ENCODE assay signal across 8 cellular contexts in genomic region chr5:176537608-176538504, GRCh38. TPM values are rescaled to one million over a fixed set of nuclear protein-coding genes. Genes with fewer than 3 reads are reported as not detected.
DNase-seq lines count a peak whose midpoint lies in the region; ATAC-seq, FAIRE-seq and TF ChIP-seq lines count a peak whose summit lies in the region.

No MANE protein-coding gene starts in this region.

- no peaks in the 10 kb centered on the region; a peak in 1 of 7 replicates for H3K27me3 ChIP-seq in H1 (replicated peaks in 1 of 4; ENCODE audit: control insufficient read depth in 3 of 4, extremely low read depth in 1 of 4, insufficient read depth in 3 of 4, low read length in 3 of 4)

- H2AFZ ChIP-seq in H1 (ENCODE audit: low read length): peak overlapping the region; percentile 72; the same call in 1 of the 2 replicates

- H3K4me3 ChIP-seq in H1 (ENCODE audit: extremely low read depth in 1 of 4, insufficient read depth in 2 of 4, low read depth in 3 of 4, low read length in 4 of 4): peak overlapping the region; percentile 83 to 98 (median 93)

- peaks cover 17 to 19% of the 10 kb centered on the region in 2 experiments for H4K20me1 ChIP-seq in H1 (replicated peaks in 1 of 2; ENCODE audit: control insufficient read depth in 1 of 2, insufficient read depth in 2 of 2, low read length in 2 of 2)

- H3K14ac ChIP-seq in H1 (ENCODE audit: insufficient read length): no peak overlapping the region

- H3K23ac ChIP-seq in H1 (ENCODE audit: insufficient read length): no peak overlapping the region

- peak overlapping the region; percentile 75; the same call in 1 of the 2 replicates for H2BK15ac ChIP-seq in H1 (ENCODE audit: low read length)

- H3K27me3 Mint-ChIP-seq in memory B cell: no peaks in the 10 kb centered on the region

- peak overlapping the region; percentile 95 for H3K4ac ChIP-seq in H1 (replicated peaks; ENCODE audit: insufficient read length, low read depth, low read length)

- H3K36me3 Mint-ChIP-seq in memory B cell: peaks cover 4% of the 10 kb centered on the region

- H4K5ac ChIP-seq in H1 (ENCODE audit: insufficient read length, low read depth, low read length): peak overlapping the region; percentile 80

- H3K4me2 ChIP-seq in H1 (ENCODE audit: insufficient read depth in 1 of 2, low read depth in 2 of 2, low read length in 2 of 2): peak overlapping the region; percentile 90 to 98

- peaks cover 49% of the 10 kb centered on the region for H3K4me1 Mint-ChIP-seq in memory B cell

- peak; percentile 87 for DNase-seq in COLO829 (ENCODE audit: low spot score)
- DNase-seq in HUDEP-2 (lab: John Stamatoyannopoulos, UW; ENCODE audit: unreplicated experiment in 76 of 76): peak in 75 of 76 experiments; percentile 86 to 98 (median 96)
- DNase-seq in NOMO-1 treated with dmso at 0.1 percent for 144 hours (lab: John Stamatoyannopoulos, UW; ENCODE audit: unreplicated experiment): peak; percentile 100
- DNase-seq in activated CD8-positive, alpha-beta memory T cell treated with anti-CD3 and anti-CD28 coated beads, Interleukin-2, amount 50 U/mL, for 1 hour (ENCODE audit: extremely low read depth): peak; percentile 97
- peak; percentile 89 to 98 for DNase-seq in H1 (ENCODE audit: low read depth in 1 of 2, low spot score in 2 of 2)
- DNase-seq in memory B cell (ENCODE audit: low spot score in 2 of 2): peak; percentile 95
- peak; percentile 92 for DNase-seq in stimulated activated CD8-positive, alpha-beta memory T cell treated with anti-CD3 and anti-CD28 coated beads, Interleukin-12 subunit alpha, Interleukin-12 subunit beta, amount 100 ng/mL, for 24 hours (ENCODE audit: extremely low read depth)

- FAIRE-seq in H1 (lab: Jason Lieb, UNC): peak; percentile 42

- 4% methylated on average over 48 of the region's 48 CpGs; no CpG with 5 or more reads in 1 of the 2 experiments for WGBS in H1 (ENCODE audit: extremely low coverage in 1 of 2, insufficient coverage in 1 of 2, insufficient read length in 1 of 2, insufficient replicate concordance in 2 of 2, low coverage in 1 of 2, low lambda C conversion rate in 2 of 2, missing lambda C conversion rate in 1 of 2), 2 experiments

- peaks cover 13 to 38% (median 35%) of the 10 kb centered on the region in 4 experiments for H3K4me1 ChIP-seq in H1 (replicated peaks in 1 of 4; ENCODE audit: control insufficient read depth in 3 of 4, insufficient read depth in 4 of 4, low read length in 3 of 4)

- H2BK5ac ChIP-seq in H1 (ENCODE audit: low read depth, low read length): peak overlapping the region; percentile 98

- H3K79me2 ChIP-seq in H1 (ENCODE audit: control insufficient read depth in 1 of 2, insufficient read depth in 2 of 2, low read length in 2 of 2): peaks cover 35 to 39% of the 10 kb centered on the region in 2 experiments

- H3K27ac ChIP-seq in H1 (ENCODE audit: low read depth, low read length): peak overlapping the region; percentile 97

- H3K23me2 ChIP-seq in H1 (ENCODE audit: low read depth, low read length): peaks cover 16% of the 10 kb centered on the region

- H3K79me1 ChIP-seq in H1 (ENCODE audit: low read depth, low read length): peaks cover 8% of the 10 kb centered on the region

- peaks cover under 1 to 17% (median 5%) of the 10 kb centered on the region in 4 experiments; a peak in 6 of 8 replicates for H3K36me3 ChIP-seq in H1 (ENCODE audit: control insufficient read depth in 2 of 4, insufficient read depth in 4 of 4, low read length in 3 of 4)

- peak overlapping the region; percentile 73 to 95 (median 89) for H3K9ac ChIP-seq in H1 (replicated peaks in 1 of 4; ENCODE audit: extremely low read depth in 1 of 4, low read depth in 3 of 4, low read length in 3 of 4)

- POLR2A ChIA-PET in H1 (lab: Charles Lee; ENCODE audit: partially characterized antibody): interaction anchor here (0.8 to 21.1 kb wide), 35 partner anchors 6 to 594 kb away, joined by 3 to 458 read pairs (median 6); partner anchors contain the start of genes CDHR2, CLTB, EIF4E1B and FAF2

- peak overlapping the region; percentile 91 for H2BK12ac ChIP-seq in H1 (ENCODE audit: low read depth, low read length)

- peak overlapping the region; percentile 92 for H4K91ac ChIP-seq in H1 (replicated peaks; ENCODE audit: insufficient read length, low read length)

- H3K18ac ChIP-seq in H1 (ENCODE audit: extremely low read depth, low read length): peak overlapping the region; percentile 76

- no peak for TF ChIP-seq EP300 in H1 (IDR thresholded peaks at IDR 0.05; ENCODE audit: borderline replicate concordance in 1 of 2, low read depth in 2 of 2, low read length in 2 of 2)

- H3K27ac Mint-ChIP-seq in memory B cell: peak overlapping the region; percentile 97

- ATAC-seq in GM21390 (IDR thresholded peaks at IDR 0.05; ENCODE audit: unreplicated experiment) (peak; percentile 61), memory B cell (ENCODE audit: low read depth) (peak; percentile 74)

- CTCF ChIA-PET in H1 (lab: Charles Lee; ENCODE audit: partially characterized antibody): interaction anchor here (0.7 to 3.1 kb wide), 14 partner anchors 11 to 170 kb away, joined by 3 to 12 read pairs (median 4); partner anchors contain the start of gene CDHR2

- TF ChIP-seq CTCF in H1 (IDR thresholded peaks at IDR 0.05; ENCODE audit: control extremely low read depth in 1 of 3, insufficient read depth in 1 of 3, low read depth in 1 of 3, low read length in 3 of 3): no peak

- TF ChIP-seq POLR2A in H1 (IDR thresholded peaks at IDR 0.05; ENCODE audit: control extremely low read depth in 1 of 2, low read depth in 2 of 2, low read length in 2 of 2): peak in 1 of 2 experiments; percentile 91; a peak in 2 of 3 replicates

- no peak for TF ChIP-seq RAD21 in H1 (IDR thresholded peaks at IDR 0.05 in 1 of 2, conservative IDR thresholded peaks at IDR 0.05 in 1 of 2; ENCODE audit: low read depth in 2 of 2, low read length in 2 of 2)

- H4K8ac ChIP-seq in H1 (ENCODE audit: extremely low read depth, insufficient read depth, low read length): peak overlapping the region; percentile 99

- H3K9me3 Mint-ChIP-seq in memory B cell: no peaks in the 10 kb centered on the region

- H3K9me3 ChIP-seq in H1 (ENCODE audit: insufficient read depth in 2 of 2, low read depth in 1 of 2, low read length in 1 of 2): no peaks in the 10 kb centered on the region

- H2AK5ac ChIP-seq in H1 (ENCODE audit: low read depth, low read length): no peak overlapping the region

- peak overlapping the region; percentile 32; the same call in 1 of the 2 replicates for H2BK20ac ChIP-seq in H1 (ENCODE audit: low read length)

- no peak overlapping the region for H2BK120ac ChIP-seq in H1 (replicated peaks; ENCODE audit: low read depth, low read length)

- peak overlapping the region; percentile 97 for H3K4me3 Mint-ChIP-seq in memory B cell

- H3K56ac ChIP-seq in H1 (replicated peaks; ENCODE audit: insufficient read length, low read depth, low read length): peak overlapping the region; percentile 77

TF ChIP-seq in H1, 55 proteins besides CTCF, POLR2A, EP300 and RAD21 (continues in another document):
- TF ChIP-seq EGR1 (IDR thresholded peaks at IDR 0.05; ENCODE audit: borderline replicate concordance, low read depth, low read length) (no peak), CBX8 (IDR thresholded peaks at IDR 0.05; ENCODE audit: borderline replicate concordance, low read depth, low read length) (no peak), E2F6 (IDR thresholded peaks at IDR 0.05) (no peak), KDM5A (IDR thresholded peaks at IDR 0.05; ENCODE audit: low read length) (no peak), SRF (IDR thresholded peaks at IDR 0.05; ENCODE audit: low read depth, low read length) (no peak), BCL11A (IDR thresholded peaks at IDR 0.05; ENCODE audit: low read depth in 2 of 2, low read length in 2 of 2) (no peak), EZH2 (IDR thresholded peaks at IDR 0.05; ENCODE audit: low read depth, low read length, severe bottlenecking) (no peak), KDM4A (IDR thresholded peaks at IDR 0.05; ENCODE audit: low read depth, low read length, severe bottlenecking) (no peak), CHD1 (IDR thresholded peaks at IDR 0.05; ENCODE audit: low read depth, low read length) (no peak), USF2 (IDR thresholded peaks at IDR 0.05; ENCODE audit: low read length) (no peak), SP1 (IDR thresholded peaks at IDR 0.05; ENCODE audit: low read depth, low read length) (peak; percentile 72; the same call in 1 of the 2 replicates)

RNA-seq across cellular contexts. Expression of gene RNF44, which starts 0.7 kb away (rescaled TPM):
- total RNA-seq in H1 (2021; fragmentation: NEBNext Ultra II Directional; extraction: Animal tissue kit (Norgen Biotek cat#: 25700)): 164 and 178 TPM in 2 replicates
- polyA plus RNA-seq in H1 (2011; rRNA removed): 54.7 and 109 TPM in 2 replicates
- 42.9 TPM for polyA plus RNA-seq in H1 (2011; cell fraction: cytosol; rRNA removed)
- polyA plus RNA-seq in H1 (2011; cell fraction: nucleus; rRNA removed): 283 TPM
- polyA plus RNA-seq in H1 (2012, experiment 1 of 2): 101 to 137 TPM (median 120 TPM) in 4 replicates
- 87.2 TPM for polyA plus RNA-seq in H1 (2012, experiment 2 of 2)
- 97.6 TPM for polyA plus RNA-seq in H1 (2013, experiment 1 of 2)
- polyA plus RNA-seq in H1 (2013, experiment 2 of 2): 91.7 TPM
- 15.9 and 24.4 TPM in 2 replicates for polyA minus RNA-seq in H1 (2011; rRNA and poly(A)+ RNA removed)
- 100 TPM for polyA minus RNA-seq in H1 (2011; cell fraction: cytosol; rRNA and poly(A)+ RNA removed)
- 120 TPM for polyA minus RNA-seq in H1 (2011; cell fraction: nucleus; rRNA and poly(A)+ RNA removed)

RNA-seq across cellular contexts. Expression of gene CDHR2, which starts 11.3 kb away (rescaled TPM):
- total RNA-seq in H1 (2021; fragmentation: NEBNext Ultra II Directional; extraction: Animal tissue kit (Norgen Biotek cat#: 25700)): 0.43 and 0.69 TPM in 2 replicates
- 0.02 and 0.06 TPM in 2 replicates for polyA plus RNA-seq in H1 (2011; rRNA removed)
- 0.04 TPM for polyA plus RNA-seq in H1 (2011; cell fraction: cytosol; rRNA removed)
- 0.26 TPM for polyA plus RNA-seq in H1 (2011; cell fraction: nucleus; rRNA removed)
- polyA plus RNA-seq in H1 (2012, experiment 1 of 2): 0.08 to 0.52 TPM (median 0.25 TPM) in 3 of 4 replicates, not detected in the other
- polyA plus RNA-seq in H1 (2012, experiment 2 of 2): not detected
- 0.04 TPM for polyA plus RNA-seq in H1 (2013, experiment 1 of 2)
- polyA plus RNA-seq in H1 (2013, experiment 2 of 2): 0.02 TPM
- 0.06 and 0.17 TPM in 2 replicates for polyA minus RNA-seq in H1 (2011; rRNA and poly(A)+ RNA removed)
- not detected for polyA minus RNA-seq in H1 (2011; cell fraction: cytosol; rRNA and poly(A)+ RNA removed)
- polyA minus RNA-seq in H1 (2011; cell fraction: nucleus; rRNA and poly(A)+ RNA removed): 0.50 TPM

Comparison
In these comparisons a context has a peak if more than half of its experiments do, and no peak if none do; other contexts are left out.
1. Peak in every context shown above with its lines: DNase-seq, ATAC-seq, H3K4me3 ChIP-seq and H3K27ac ChIP-seq.